In genomic region chr5:176660860-176661641, GRCh38 we compare ENCODE assay signal across 1 cellular context.
TF ChIP-seq lines count a peak whose summit lies in the region.

No MANE protein-coding gene starts in this region.

TF ChIP-seq in HepG2, 621 proteins besides CTCF, POLR2A, EP300 and RAD21 (continued from another document and continues in another):
- TF ChIP-seq ZNF687 (CRISPR knock-in tag; IDR thresholded peaks at IDR 0.05) (peak; percentile 44), ZBTB33 (CRISPR knock-in tag; IDR thresholded peaks at IDR 0.05) (no peak), ARNT2 (CRISPR knock-in tag; IDR thresholded peaks at IDR 0.05; ENCODE audit: low read depth) (no peak), PAX8 (CRISPR knock-in tag; IDR thresholded peaks at IDR 0.05; ENCODE audit: borderline replicate concordance) (no peak), LCORL (IDR thresholded peaks at IDR 0.05) (no peak), LCORL (CRISPR knock-in tag; IDR thresholded peaks at IDR 0.05) (peak; percentile 19; the same call in 1 of the 2 replicates), KDM3A (CRISPR knock-in tag; IDR thresholded peaks at IDR 0.05; ENCODE audit: low read depth) (0 out of 2 replicates have a peak, but pooled peaks have one; percentile 41), STAG1 (CRISPR knock-in tag; IDR thresholded peaks at IDR 0.05) (peak; percentile 96), ATF7 (IDR thresholded peaks at IDR 0.05) (peak; percentile 17; the same call in 1 of the 2 replicates), ATF7 (CRISPR knock-in tag; IDR thresholded peaks at IDR 0.05) (no peak), ZKSCAN5 (CRISPR knock-in tag; IDR thresholded peaks at IDR 0.05) (no peak), ZNF768 (CRISPR knock-in tag; IDR thresholded peaks at IDR 0.05) (peak; percentile 63; the same call in 1 of the 2 replicates), RARG (CRISPR knock-in tag; IDR thresholded peaks at IDR 0.05; ENCODE audit: low read depth) (no peak), KLF6 (CRISPR knock-in tag; IDR thresholded peaks at IDR 0.05) (0 out of 2 replicates have a peak, but pooled peaks have one; percentile 57), KDM2A (CRISPR knock-in tag; IDR thresholded peaks at IDR 0.05; ENCODE audit: borderline replicate concordance, low read depth) (peak; percentile 65), NFKBIZ (CRISPR knock-in tag; IDR thresholded peaks at IDR 0.05) (0 out of 2 replicates have a peak, but pooled peaks have one; percentile 28), PITX1 (CRISPR knock-in tag; IDR thresholded peaks at IDR 0.05) (peak; percentile 52; the same call in 1 of the 2 replicates), ZNF225 (CRISPR knock-in tag; IDR thresholded peaks at IDR 0.05) (no peak), XRCC5 (optimal IDR thresholded peaks at IDR 0.05; ENCODE audit: low read length) (peak; percentile 75), KLF9 (CRISPR knock-in tag; IDR thresholded peaks at IDR 0.05; ENCODE audit: low read depth) (no peak), GATAD2A (CRISPR knock-in tag; IDR thresholded peaks at IDR 0.05) (peak; percentile 40; the same call in 1 of the 2 replicates), EEA1 (CRISPR knock-in tag; IDR thresholded peaks at IDR 0.05; ENCODE audit: borderline replicate concordance) (no peak), ZNF558 (CRISPR knock-in tag; IDR thresholded peaks at IDR 0.05; ENCODE audit: borderline replicate concordance) (no peak), ETV6 (CRISPR knock-in tag; conservative IDR thresholded peaks at IDR 0.05) (peak; percentile 64; the same call in 1 of the 2 replicates), ATRX (CRISPR knock-in tag; IDR thresholded peaks at IDR 0.05; ENCODE audit: borderline replicate concordance) (no peak), ELF3 (CRISPR knock-in tag; IDR thresholded peaks at IDR 0.05) (no peak), THAP11 (CRISPR knock-in tag; IDR thresholded peaks at IDR 0.05) (0 out of 2 replicates have a peak, but pooled peaks have one; percentile 25), TEAD3 (CRISPR knock-in tag; optimal IDR thresholded peaks at IDR 0.05; ENCODE audit: borderline replicate concordance) (peak; percentile 30), TARDBP (CRISPR knock-in tag; IDR thresholded peaks at IDR 0.05) (no peak), SIX1 (CRISPR knock-in tag; IDR thresholded peaks at IDR 0.05; ENCODE audit: borderline replicate concordance) (no peak), HNRNPLL (IDR thresholded peaks at IDR 0.05; ENCODE audit: low read depth, low read length, poor library complexity, severe bottlenecking) (peak; percentile 21), KDM6A (CRISPR knock-in tag; IDR thresholded peaks at IDR 0.05; ENCODE audit: low read depth) (no peak), ZBTB4 (CRISPR knock-in tag; IDR thresholded peaks at IDR 0.05; ENCODE audit: borderline replicate concordance) (no peak), ZNF282 (IDR thresholded peaks at IDR 0.05; ENCODE audit: partially characterized antibody) (no peak), SMC3 (IDR thresholded peaks at IDR 0.05; ENCODE audit: low read length) (peak; percentile 38; the same call in 1 of the 2 replicates), NFIB (CRISPR knock-in tag; IDR thresholded peaks at IDR 0.05; ENCODE audit: borderline replicate concordance) (no peak), ZNF770 (CRISPR knock-in tag; IDR thresholded peaks at IDR 0.05) (no peak), KMT2A (CRISPR knock-in tag; IDR thresholded peaks at IDR 0.05) (0 out of 2 replicates have a peak, but pooled peaks have one; percentile 29), ZNF24 (IDR thresholded peaks at IDR 0.05) (no peak), YEATS2 (CRISPR knock-in tag; IDR thresholded peaks at IDR 0.05; ENCODE audit: borderline replicate concordance) (0 out of 2 replicates have a peak, but pooled peaks have one; percentile 44), SMAD3 (CRISPR knock-in tag; IDR thresholded peaks at IDR 0.05) (0 out of 2 replicates have a peak, but pooled peaks have one; percentile 25), EED (CRISPR knock-in tag; IDR thresholded peaks at IDR 0.05) (peak; percentile 22; the same call in 1 of the 2 replicates), KLF12 (CRISPR knock-in tag; IDR thresholded peaks at IDR 0.05; ENCODE audit: borderline replicate concordance) (no peak), PHF8 (CRISPR knock-in tag; IDR thresholded peaks at IDR 0.05) (0 out of 2 replicates have a peak, but pooled peaks have one; percentile 22), GRHL1 (CRISPR knock-in tag; conservative IDR thresholded peaks at IDR 0.05) (no peak), ZNF747 (CRISPR knock-in tag; IDR thresholded peaks at IDR 0.05; ENCODE audit: borderline replicate concordance) (no peak)
- TF ChIP-seq, protein P1, sequence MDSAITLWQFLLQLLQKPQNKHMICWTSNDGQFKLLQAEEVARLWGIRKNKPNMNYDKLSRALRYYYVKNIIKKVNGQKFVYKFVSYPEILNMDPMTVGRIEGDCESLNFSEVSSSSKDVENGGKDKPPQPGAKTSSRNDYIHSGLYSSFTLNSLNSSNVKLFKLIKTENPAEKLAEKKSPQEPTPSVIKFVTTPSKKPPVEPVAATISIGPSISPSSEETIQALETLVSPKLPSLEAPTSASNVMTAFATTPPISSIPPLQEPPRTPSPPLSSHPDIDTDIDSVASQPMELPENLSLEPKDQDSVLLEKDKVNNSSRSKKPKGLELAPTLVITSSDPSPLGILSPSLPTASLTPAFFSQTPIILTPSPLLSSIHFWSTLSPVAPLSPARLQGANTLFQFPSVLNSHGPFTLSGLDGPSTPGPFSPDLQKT (CRISPR knock-in tag; IDR thresholded peaks at IDR 0.05; ENCODE audit: borderline replicate concordance) = no peak
- TF ChIP-seq, protein P2, sequence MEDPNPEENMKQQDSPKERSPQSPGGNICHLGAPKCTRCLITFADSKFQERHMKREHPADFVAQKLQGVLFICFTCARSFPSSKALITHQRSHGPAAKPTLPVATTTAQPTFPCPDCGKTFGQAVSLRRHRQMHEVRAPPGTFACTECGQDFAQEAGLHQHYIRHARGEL (CRISPR knock-in tag; IDR thresholded peaks at IDR 0.05) = peak; percentile 52; the same call in 1 of the 2 replicates
- TF ChIP-seq, protein P3, sequence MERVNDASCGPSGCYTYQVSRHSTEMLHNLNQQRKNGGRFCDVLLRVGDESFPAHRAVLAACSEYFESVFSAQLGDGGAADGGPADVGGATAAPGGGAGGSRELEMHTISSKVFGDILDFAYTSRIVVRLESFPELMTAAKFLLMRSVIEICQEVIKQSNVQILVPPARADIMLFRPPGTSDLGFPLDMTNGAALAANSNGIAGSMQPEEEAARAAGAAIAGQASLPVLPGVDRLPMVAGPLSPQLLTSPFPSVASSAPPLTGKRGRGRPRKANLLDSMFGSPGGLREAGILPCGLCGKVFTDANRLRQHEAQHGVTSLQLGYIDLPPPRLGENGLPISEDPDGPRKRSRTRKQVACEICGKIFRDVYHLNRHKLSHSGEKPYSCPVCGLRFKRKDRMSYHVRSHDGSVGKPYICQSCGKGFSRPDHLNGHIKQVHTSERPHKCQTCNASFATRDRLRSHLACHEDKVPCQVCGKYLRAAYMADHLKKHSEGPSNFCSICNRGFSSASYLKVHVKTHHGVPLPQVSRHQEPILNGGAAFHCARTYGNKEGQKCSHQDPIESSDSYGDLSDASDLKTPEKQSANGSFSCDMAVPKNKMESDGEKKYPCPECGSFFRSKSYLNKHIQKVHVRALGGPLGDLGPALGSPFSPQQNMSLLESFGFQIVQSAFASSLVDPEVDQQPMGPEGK (CRISPR knock-in tag; IDR thresholded peaks at IDR 0.05) = peak; percentile 33; the same call in 1 of the 2 replicates
